10 cellular contexts compared by ENCODE assay signal in genomic region chr6:45677381-45677992, GRCh38.
DNase-seq lines count a peak whose midpoint lies in the region; ATAC-seq and TF ChIP-seq lines count a peak whose summit lies in the region.
"Had no signal": no experiment of that assay in that cellular context is flagged by ENCODE, and none has a peak within 500 bp of the region (broad histone marks: within the 10 kb centered on the region; RNA-seq: fewer than 3 reads in every experiment).

No MANE protein-coding gene starts in this region.

- peak; percentile 58 for DNase-seq in stimulated activated CD4-positive, alpha-beta T cell treated with anti-CD3 and anti-CD28 coated beads, Interleukin-15, amount 100 ng/mL, for 24 hours
- no peak for DNase-seq in stimulated activated CD4-positive, alpha-beta T cell treated with anti-CD3 and anti-CD28 coated beads, Interleukin-2, amount 100 ng/mL, for 48 hours
- DNase-seq in RWPE1 (ENCODE audit: low spot score) (no peak), astrocyte of the spinal cord (ENCODE audit: low read depth, low spot score) (peak; percentile 55), lung microvascular endothelial cell (ENCODE audit: low read depth in 2 of 2) (peak; percentile 50 to 80), aorta (peak in 1 of 2 donors; percentile 72), thyroid gland (no peak)

- H3K4me3 ChIP-seq in astrocyte of the spinal cord (ENCODE audit: low read depth, low read length) (no peak overlapping the region), aorta (ENCODE audit: low read length in 2 of 2) (no peak overlapping the region), thyroid gland (replicated peaks in 1 of 3) (no peak overlapping the region)
- H3K4me3 ChIP-seq: dorsolateral prefrontal cortex, tibial nerve had no signal

- H3K27me3 ChIP-seq in aorta (ENCODE audit: control insufficient read depth in 1 of 2, insufficient read depth in 2 of 2, low read length in 1 of 2), result no peaks in the 10 kb centered on the region
- peaks cover 4% of the 10 kb centered on the region for H3K27me3 ChIP-seq in thyroid gland
- H3K27me3 ChIP-seq: tibial nerve had no signal

- peak; percentile 27 for ATAC-seq in HG03060 (IDR thresholded peaks at IDR 0.05; ENCODE audit: low read depth, unreplicated experiment)
- ATAC-seq in aorta (ENCODE audit: low FRiP score), result peak; percentile 33

- intact Hi-C loops in aorta (cut with DNase I) (no loop called here), thyroid gland (cut with DNase I) (no loop called here)

- H3K36me3 ChIP-seq in aorta (ENCODE audit: control insufficient read depth in 1 of 2, insufficient read depth in 2 of 2, low read length in 1 of 2) (no peaks in the 10 kb centered on the region), thyroid gland (no peaks in the 10 kb centered on the region)
- H3K36me3 ChIP-seq: tibial nerve had no signal

- peaks cover 7% of the 10 kb centered on the region for H3K9me3 ChIP-seq in aorta (ENCODE audit: control insufficient read depth, low read length)
- H3K9me3 ChIP-seq in thyroid gland, result no peaks in the 10 kb centered on the region

- 11 to 14% methylated on average over 13 of the region's 13 CpGs for WGBS in aorta, 2 donors
- WGBS in thyroid gland, 2 donors, result 36 to 44% methylated on average over 13 of the region's 13 CpGs

- no peak for TF ChIP-seq POLR2A in thyroid gland (IDR thresholded peaks at IDR 0.05)

- in situ Hi-C loops in astrocyte of the spinal cord (cut with HindIII; ENCODE audit: low sequenced_read_pairs), result no loop called here

- H3K27ac ChIP-seq in RWPE1, result peak overlapping the region; percentile 4; the same call in 1 of the 2 replicates
- no peak overlapping the region for H3K27ac ChIP-seq in aorta (ENCODE audit: low read depth in 1 of 2, low read length in 2 of 2)
- H3K27ac ChIP-seq in thyroid gland, result no peak overlapping the region

- POLR2A ChIA-PET in RWPE1 (lab: Yijun Ruan, JAX; ENCODE audit: low non-redundant PET), result no interaction called here

- TF ChIP-seq CTCF in RWPE1 (conservative IDR thresholded peaks at IDR 0.05; ENCODE audit: low read depth) (no peak), astrocyte of the spinal cord (IDR thresholded peaks at IDR 0.05; ENCODE audit: low read depth, low read length) (no peak), thyroid gland (IDR thresholded peaks at IDR 0.05) (no peak)

- H3K4me1 ChIP-seq in aorta (ENCODE audit: control insufficient read depth in 1 of 2, insufficient read depth in 2 of 2, low read length in 2 of 2) (no peaks in the 10 kb centered on the region), thyroid gland (peaks cover 0 to 7% of the 10 kb centered on the region in 2 donors)

- CTCF ChIA-PET in RWPE1 (lab: Yijun Ruan, JAX), result interaction anchor here (1.1 kb wide), 1 partner anchor 37 kb away, joined by 3 read pairs; no protein-coding TSS in a partner anchor

Comparison
In these comparisons a context has a peak if more than half of its experiments do, and no peak if none do; other contexts are left out.
1. DNase-seq: peak in stimulated activated CD4-positive, alpha-beta T cell treated with anti-CD3 and anti-CD28 coated beads, Interleukin-15, amount 100 ng/mL, for 24 hours (single experiment), astrocyte of the spinal cord (single experiment) and lung microvascular endothelial cell (2 of 2); none in stimulated activated CD4-positive, alpha-beta T cell treated with anti-CD3 and anti-CD28 coated beads, Interleukin-2, amount 100 ng/mL, for 48 hours (0 of 2), RWPE1 (single experiment) and thyroid gland (0 of 2).